ENCODE assay signal across 9 cellular contexts in genomic region chr10:102247724-102248123, GRCh38. TPM values are rescaled to one million over a fixed set of nuclear protein-coding genes. Genes with fewer than 3 reads are reported as not detected.
DNase-seq lines count a peak whose midpoint lies in the region; ATAC-seq and TF ChIP-seq lines count a peak whose summit lies in the region.
"Had no signal": no experiment of that assay in that cellular context is flagged by ENCODE, and none has a peak within 500 bp of the region (broad histone marks: within the 10 kb centered on the region; RNA-seq: fewer than 3 reads in every experiment).

No MANE protein-coding gene starts in this region.

- POLR2A ChIA-PET in CD4-positive, alpha-beta T cell (lab: Charles Lee), result no interaction called here
- POLR2A ChIA-PET in naive thymus-derived CD4-positive, alpha-beta T cell (lab: Charles Lee), result interaction anchor here (0.6 kb wide), 2 partner anchors 27 to 95 kb away, joined by 3 read pairs; partner anchors contain the start of gene NOLC1
- POLR2A ChIA-PET in HEK293T (lab: Yijun Ruan, JAX), result interaction anchor here (1.3 kb wide), 1 partner anchor 19 kb away, joined by 3 read pairs; no protein-coding TSS in a partner anchor

- no peak for DNase-seq in CD4-positive, alpha-beta T cell
- no peak for DNase-seq in activated naive CD8-positive, alpha-beta T cell treated with anti-CD3 and anti-CD28 coated beads for 36 hours
- no peak for DNase-seq in naive thymus-derived CD4-positive, alpha-beta T cell
- no peak for DNase-seq in ureter (ENCODE audit: low spot score)
- DNase-seq in HEK293T (ENCODE audit: extremely low spot score), result no peak
- DNase-seq: NCI-H774 had no signal

- H4K20me1 ChIP-seq in KMS-11 (ENCODE audit: insufficient read depth), result peaks cover 15% of the 10 kb centered on the region; the same call in 1 of the 2 replicates

- intact Hi-C loops in CD4-positive, alpha-beta T cell (cut with DNase I, micrococcal nuclease), result loop anchor here (5.0 kb wide), 3 partner anchors 105 to 410 kb away; partner anchors contain the start of gene NFKB2 (in 1 of the 2)
- intact Hi-C loops in naive thymus-derived CD4-positive, alpha-beta T cell (cut with micrococcal nuclease), result loop anchor here in 1 of 2 donors (5.0 to 10.0 kb wide), 3 partner anchors 105 to 555 kb away; partner anchors contain the start of gene TRIM8

- TF ChIP-seq CTCF in CD4-positive, alpha-beta T cell (IDR thresholded peaks at IDR 0.05), result no peak
- no peak for TF ChIP-seq CTCF in KMS-11 (conservative IDR thresholded peaks at IDR 0.05; ENCODE audit: low read depth, low read length)

- CTCF ChIA-PET in CD4-positive, alpha-beta T cell (lab: Charles Lee), result interaction anchor here (0.9 to 9.2 kb wide), 3 partner anchors 16 to 670 kb away, joined by 3 to 79 read pairs (median 3); partner anchors contain the start of gene CNNM2
- CTCF ChIA-PET in naive thymus-derived CD4-positive, alpha-beta T cell (lab: Charles Lee), result interaction anchor here (0.6 to 1.4 kb wide), 4 partner anchors 16 to 218 kb away, joined by 3 to 7 read pairs (median 4); no protein-coding TSS in a partner anchor
- CTCF ChIA-PET in HEK293T (lab: Yijun Ruan, JAX), result interaction anchor here (0.6 kb wide), 1 partner anchor 99 kb away, joined by 3 read pairs; no protein-coding TSS in a partner anchor

- H3K36me3 ChIP-seq in KMS-11 (ENCODE audit: insufficient read depth), result no peaks in the 10 kb centered on the region
- peaks cover 0 to 5% (median 0%) of the 10 kb centered on the region in 3 experiments for H3K36me3 ChIP-seq in naive thymus-derived CD4-positive, alpha-beta T cell (ENCODE audit: control insufficient read depth in 2 of 3, insufficient read depth in 3 of 3, low read length in 3 of 3)

- H3K27me3 ChIP-seq in CD4-positive, alpha-beta T cell (ENCODE audit: control insufficient read depth, insufficient read depth, low read length), result peaks cover 7% of the 10 kb centered on the region
- H3K27me3 ChIP-seq in KMS-11 (ENCODE audit: insufficient read depth, low read depth), result no peaks in the 10 kb centered on the region
- H3K27me3 ChIP-seq in naive thymus-derived CD4-positive, alpha-beta T cell (ENCODE audit: control insufficient read depth in 2 of 2, insufficient read depth in 2 of 2, low read length in 2 of 2), result no peaks in the 10 kb centered on the region

- peaks cover 46% of the 10 kb centered on the region for H3K4me1 Mint-ChIP-seq in CD4-positive, alpha-beta T cell (ENCODE audit: low read depth)
- H3K4me1 Mint-ChIP-seq in activated naive CD8-positive, alpha-beta T cell treated with anti-CD3 and anti-CD28 coated beads for 36 hours, result peaks cover 35% of the 10 kb centered on the region
- peaks cover 30 to 68% (median 53%) of the 10 kb centered on the region in 7 donors for H3K4me1 Mint-ChIP-seq in naive thymus-derived CD4-positive, alpha-beta T cell

- peaks cover 72% of the 10 kb centered on the region for H3K79me2 ChIP-seq in KMS-11 (ENCODE audit: insufficient read depth, low read depth)

- peaks cover 27% of the 10 kb centered on the region for H3K4me1 ChIP-seq in KMS-11 (ENCODE audit: low read depth, poor library complexity, severe bottlenecking)
- peaks cover 12 to 19% of the 10 kb centered on the region in 2 donors for H3K4me1 ChIP-seq in naive thymus-derived CD4-positive, alpha-beta T cell (ENCODE audit: control insufficient read depth in 2 of 2, insufficient read depth in 2 of 2, low read length in 2 of 2)

- H2AFZ ChIP-seq in KMS-11 (ENCODE audit: low read depth), result no peak overlapping the region

- H3K36me3 Mint-ChIP-seq in CD4-positive, alpha-beta T cell (ENCODE audit: low read depth), result peaks cover 25% of the 10 kb centered on the region
- peaks cover 12% of the 10 kb centered on the region for H3K36me3 Mint-ChIP-seq in activated naive CD8-positive, alpha-beta T cell treated with anti-CD3 and anti-CD28 coated beads for 36 hours
- H3K36me3 Mint-ChIP-seq in naive thymus-derived CD4-positive, alpha-beta T cell, result peaks cover 5 to 11% (median 9%) of the 10 kb centered on the region in 5 donors

- H3K9me3 ChIP-seq in CD4-positive, alpha-beta T cell (ENCODE audit: control insufficient read depth, low read length), result no peaks in the 10 kb centered on the region
- H3K9me3 ChIP-seq in naive thymus-derived CD4-positive, alpha-beta T cell (ENCODE audit: control insufficient read depth in 2 of 3, low read length in 3 of 3), result no peaks in the 10 kb centered on the region

- no peak overlapping the region for H3K27ac Mint-ChIP-seq in CD4-positive, alpha-beta T cell
- H3K27ac Mint-ChIP-seq in activated naive CD8-positive, alpha-beta T cell treated with anti-CD3 and anti-CD28 coated beads for 36 hours, result no peak overlapping the region
- H3K27ac Mint-ChIP-seq in naive thymus-derived CD4-positive, alpha-beta T cell, result peak overlapping the region in 1 of 9 donors; percentile 39

- peak overlapping the region; percentile 69; the same call in 1 of the 2 replicates for H3K4me2 ChIP-seq in KMS-11

- H3K9ac ChIP-seq in KMS-11, result no peak overlapping the region

- peaks cover 16% of the 10 kb centered on the region for H3K27me3 Mint-ChIP-seq in CD4-positive, alpha-beta T cell
- H3K27me3 Mint-ChIP-seq in activated naive CD8-positive, alpha-beta T cell treated with anti-CD3 and anti-CD28 coated beads for 36 hours, result peaks cover 10% of the 10 kb centered on the region
- H3K27me3 Mint-ChIP-seq in naive thymus-derived CD4-positive, alpha-beta T cell, result peaks cover 0 to 10% (median 6%) of the 10 kb centered on the region in 5 donors

- no peak overlapping the region for H3K4me3 ChIP-seq in KMS-11 (IDR thresholded peaks at IDR 0.05; ENCODE audit: insufficient read depth, low read depth, low read length)
- no peak overlapping the region for H3K4me3 ChIP-seq in naive thymus-derived CD4-positive, alpha-beta T cell (ENCODE audit: low read length)

- no peak for ATAC-seq in CD4-positive, alpha-beta T cell (ENCODE audit: poor library complexity)
- ATAC-seq in naive thymus-derived CD4-positive, alpha-beta T cell, result no peak
- ATAC-seq in HG03442 (IDR thresholded peaks at IDR 0.05; ENCODE audit: unreplicated experiment), result no peak
- no peak for ATAC-seq in HG02571 (IDR thresholded peaks at IDR 0.05; ENCODE audit: unreplicated experiment)

- peak overlapping the region; percentile 96 for H3K4me3 Mint-ChIP-seq in CD4-positive, alpha-beta T cell
- peak overlapping the region; percentile 99 for H3K4me3 Mint-ChIP-seq in activated naive CD8-positive, alpha-beta T cell treated with anti-CD3 and anti-CD28 coated beads for 36 hours
- H3K4me3 Mint-ChIP-seq in naive thymus-derived CD4-positive, alpha-beta T cell, result peak overlapping the region; percentile 19 to 100 (median 96)

- no peaks in the 10 kb centered on the region for H3K9me3 Mint-ChIP-seq in CD4-positive, alpha-beta T cell
- H3K9me3 Mint-ChIP-seq in activated naive CD8-positive, alpha-beta T cell treated with anti-CD3 and anti-CD28 coated beads for 36 hours, result no peaks in the 10 kb centered on the region
- peaks cover 0 to 1% (median 0%) of the 10 kb centered on the region in 11 donors for H3K9me3 Mint-ChIP-seq in naive thymus-derived CD4-positive, alpha-beta T cell

- H3K27ac ChIP-seq in CD4-positive, alpha-beta T cell (ENCODE audit: low read depth, low read length), result no peak overlapping the region
- no peak overlapping the region for H3K27ac ChIP-seq in KMS-11
- no peak overlapping the region for H3K27ac ChIP-seq in naive thymus-derived CD4-positive, alpha-beta T cell (ENCODE audit: low read depth, low read length)

TF ChIP-seq in HEK293T, 16 proteins besides CTCF, POLR2A, EP300 and RAD21:
- TF ChIP-seq L3MBTL2 (conservative IDR thresholded peaks at IDR 0.05) (no peak), FOXM1 (IDR thresholded peaks at IDR 0.05; ENCODE audit: borderline replicate concordance) (no peak), SUZ12 (IDR thresholded peaks at IDR 0.05) (no peak), SP1 (IDR thresholded peaks at IDR 0.05) (no peak), ARNT (IDR thresholded peaks at IDR 0.05) (no peak), LEF1 (IDR thresholded peaks at IDR 0.05; ENCODE audit: borderline replicate concordance) (no peak), PKNOX1 (IDR thresholded peaks at IDR 0.05) (no peak), BHLHE40 (IDR thresholded peaks at IDR 0.05; ENCODE audit: borderline replicate concordance) (no peak), HDGF (IDR thresholded peaks at IDR 0.05; ENCODE audit: borderline replicate concordance) (no peak), CTBP1 (IDR thresholded peaks at IDR 0.05; ENCODE audit: borderline replicate concordance) (no peak), ELF4 (IDR thresholded peaks at IDR 0.05) (no peak), FOXA1 (IDR thresholded peaks at IDR 0.05) (no peak), NFRKB (IDR thresholded peaks at IDR 0.05) (no peak), TARDBP (IDR thresholded peaks at IDR 0.05) (no peak)

RNA-seq across cellular contexts. Expression of gene GBF1, which starts 2.4 kb away (rescaled TPM):
- 10 to 100 TPM; 28.8 to 30.9 TPM for total RNA-seq in CD4-positive, alpha-beta T cell
- total RNA-seq in activated naive CD8-positive, alpha-beta T cell treated with anti-CD3 and anti-CD28 coated beads for 36 hours, result 10 to 100 TPM; 29.3 to 29.5 TPM
- 10 to 100 TPM; 36.2 to 47.2 (median 37.8) TPM for total RNA-seq in naive thymus-derived CD4-positive, alpha-beta T cell
- polyA plus RNA-seq in naive thymus-derived CD4-positive, alpha-beta T cell, result 10 to 100 TPM in 1 of 2 donors, 1 to 10 TPM in 1; 8.5 to 24.3 TPM
- total RNA-seq in ureter, result 64.4 TPM

RNA-seq across cellular contexts. Expression of gene PITX3, which starts 6.4 kb away (rescaled TPM):
- total RNA-seq in CD4-positive, alpha-beta T cell, result not detected
- under 1 TPM in 1 of 2 experiments, not detected in 1; 0.31 TPM for total RNA-seq in activated naive CD8-positive, alpha-beta T cell treated with anti-CD3 and anti-CD28 coated beads for 36 hours
- not detected for total RNA-seq in naive thymus-derived CD4-positive, alpha-beta T cell
- not detected for polyA plus RNA-seq in naive thymus-derived CD4-positive, alpha-beta T cell
- not detected for total RNA-seq in ureter

RNA-seq across cellular contexts. Expression of gene ELOVL3, which starts 21.6 kb away (rescaled TPM):
- not detected for total RNA-seq in CD4-positive, alpha-beta T cell
- total RNA-seq in activated naive CD8-positive, alpha-beta T cell treated with anti-CD3 and anti-CD28 coated beads for 36 hours, result not detected
- not detected for total RNA-seq in naive thymus-derived CD4-positive, alpha-beta T cell
- polyA plus RNA-seq in naive thymus-derived CD4-positive, alpha-beta T cell, result not detected
- 0.47 TPM for total RNA-seq in ureter
